8 cellular contexts compared by ENCODE assay signal in genomic region chrX:78979789-78980464, GRCh38. TPM values are rescaled to one million over a fixed set of nuclear protein-coding genes. Genes with fewer than 3 reads are reported as not detected.
DNase-seq lines count a peak whose midpoint lies in the region; ATAC-seq, FAIRE-seq and TF ChIP-seq lines count a peak whose summit lies in the region.

No MANE protein-coding gene starts in this region.

- H3K27ac ChIP-seq in colonic mucosa (no peak overlapping the region), left ventricle myocardium inferior (replicated peaks) (no peak overlapping the region), pancreas (no peak overlapping the region)

- H3K36me3 Mint-ChIP-seq in T-helper 17 cell (ENCODE audit: low read depth): peaks cover 8% of the 10 kb centered on the region

- peak; percentile 4 for DNase-seq in EH (ENCODE audit: low read depth)
- peak; percentile 7 for DNase-seq in GM19238 (ENCODE audit: insufficient read length, low spot score)
- no peak for DNase-seq in T-helper 17 cell
- no peak for DNase-seq in colonic mucosa
- no peak for DNase-seq in left ventricle myocardium inferior
- DNase-seq in NCI-H774 (lab: John Stamatoyannopoulos, UW): no peak
- DNase-seq in pancreas: no peak

- WGBS in pancreas, 2 donors: 42 to 44% methylated on average over 4 of the region's 4 CpGs

- H3K27me3 ChIP-seq in colonic mucosa (no peaks in the 10 kb centered on the region), left ventricle myocardium inferior (ENCODE audit: low read depth) (no peaks in the 10 kb centered on the region), pancreas (peaks cover 0 to 3% (median 0%) of the 10 kb centered on the region in 4 donors)

- H3K36me3 ChIP-seq in colonic mucosa (no peaks in the 10 kb centered on the region), left ventricle myocardium inferior (no peaks in the 10 kb centered on the region), pancreas (no peaks in the 10 kb centered on the region)

- H3K4me3 Mint-ChIP-seq in T-helper 17 cell: peak overlapping the region; percentile 12

- H3K9ac ChIP-seq in colonic mucosa (ENCODE audit: low read depth in 2 of 2, low read length in 2 of 2): no peak overlapping the region

- TF ChIP-seq CTCF in colonic mucosa (IDR thresholded peaks at IDR 0.05) (no peak), left ventricle myocardium inferior (IDR thresholded peaks at IDR 0.05; ENCODE audit: borderline replicate concordance) (no peak), pancreas (IDR thresholded peaks at IDR 0.05) (no peak)

- H3K27ac Mint-ChIP-seq in T-helper 17 cell: no peak overlapping the region

- H3K4me1 ChIP-seq in colonic mucosa (no peaks in the 10 kb centered on the region), left ventricle myocardium inferior (no peaks in the 10 kb centered on the region), pancreas (no peaks in the 10 kb centered on the region)

- peaks cover 5% of the 10 kb centered on the region for H3K4me1 Mint-ChIP-seq in T-helper 17 cell

- FAIRE-seq in pancreas (lab: Jason Lieb, UNC): no peak

- H3K9me3 ChIP-seq in T-helper 17 cell (ENCODE audit: control insufficient read depth, low read length, poor library complexity, severe bottlenecking): no peaks in the 10 kb centered on the region
- H3K9me3 ChIP-seq in colonic mucosa: no peaks in the 10 kb centered on the region
- H3K9me3 ChIP-seq in left ventricle myocardium inferior (replicated peaks): no peaks in the 10 kb centered on the region
- H3K9me3 ChIP-seq in pancreas: no peaks in the 10 kb centered on the region

- no peaks in the 10 kb centered on the region for H3K27me3 Mint-ChIP-seq in T-helper 17 cell

- ATAC-seq in HG03025 (IDR thresholded peaks at IDR 0.05; ENCODE audit: low FRiP score, unreplicated experiment) (peak; percentile 99), T-helper 17 cell (no peak), pancreas (no peak)

- intact Hi-C loops in colonic mucosa (cut with DNase I) (no loop called here), left ventricle myocardium inferior (cut with micrococcal nuclease) (no loop called here), pancreas (cut with DNase I) (no loop called here)

- H3K4me3 ChIP-seq in colonic mucosa (no peak overlapping the region), left ventricle myocardium inferior (no peak overlapping the region), pancreas (no peak overlapping the region)

RNA-seq across cellular contexts. Expression of gene P2RY10, which starts 34.7 kb away (rescaled TPM):
- total RNA-seq in T-helper 17 cell (10 to 100 TPM; 70.4 to 78.4 TPM), colonic mucosa (1 to 10 TPM in 1 of 2 donors, under 1 TPM in 1; 0.57 to 1.6 TPM), left ventricle myocardium inferior (not detected), pancreas (under 1 TPM in 5 of 6 donors, not detected in 1; 0.12 to 0.41 (median 0.14) TPM)
- under 1 TPM in 1 of 2 donors, not detected in 1; 0.14 TPM for polyA plus RNA-seq in pancreas

Comparison
In these comparisons a context has a peak if more than half of its experiments do, and no peak if none do; other contexts are left out.
1. DNase-seq: peak in EH (single experiment) and GM19238 (single experiment); none in T-helper 17 cell (0 of 3), colonic mucosa (single experiment), left ventricle myocardium inferior (single experiment), NCI-H774 (single experiment) and pancreas (0 of 6).
2. RNA of gene P2RY10, which starts 34.7 kb away (total RNA-seq): 70.4 to 78.4 TPM in T-helper 17 cell; 0.57 to 1.6 TPM in colonic mucosa, not detected in left ventricle myocardium inferior (single experiment) and 0.12 to 0.41 TPM in pancreas; every median in the first group is over 10 times any median in the second.